9 cellular contexts compared by ENCODE assay signal in the genomic region with DNA sequence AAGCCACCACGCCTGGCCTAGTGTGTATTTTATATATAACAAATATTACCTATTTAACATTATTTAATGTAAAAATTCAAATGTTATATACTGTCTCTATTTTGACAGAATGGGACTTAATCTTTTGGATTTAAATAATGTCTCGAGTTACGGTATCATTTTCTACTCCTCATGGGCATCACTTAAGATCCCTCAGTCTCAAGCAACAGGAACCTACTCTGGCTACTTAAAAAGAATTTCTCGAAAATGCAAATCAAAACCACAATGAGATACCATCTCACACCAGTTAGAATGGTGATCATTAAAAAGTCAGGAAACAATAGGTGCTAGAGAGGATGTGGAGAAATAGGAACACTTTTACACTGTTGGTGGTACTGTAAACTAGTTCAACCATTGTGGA. TPM values are rescaled to one million over a fixed set of nuclear protein-coding genes. Genes with fewer than 3 reads are reported as not detected.
"Had no signal": no experiment of that assay in that cellular context is flagged by ENCODE, and none has a peak within 500 bp of the region (broad histone marks: within the 10 kb centered on the region; RNA-seq: fewer than 3 reads in every experiment).

No MANE protein-coding gene starts in this region.

RNA-seq across cellular contexts. Expression of gene KPNA7, which starts 44.2 kb away (rescaled TPM):
- total RNA-seq: subcutaneous adipose tissue, suprapubic skin, temporal lobe, thoracic aorta, thyroid gland, ureter, urinary bladder, uterus, vagina had no signal
